ENCODE assay signal across 33 cellular contexts in genomic region chr5:4815002-4815401, GRCh38.
"Had no signal": no experiment of that assay in that cellular context is flagged by ENCODE, and none has a peak within 500 bp of the region (broad histone marks: within the 10 kb centered on the region; RNA-seq: fewer than 3 reads in every experiment).

No MANE protein-coding gene starts in this region.

- H3K4me1 ChIP-seq: adrenal gland, ascending aorta, body of pancreas, breast epithelium, colonic mucosa had no signal

- FAIRE-seq: astrocyte, bronchial epithelial cell, colon had no signal

- H3K27me3 ChIP-seq: adrenal gland, ascending aorta, body of pancreas, brain microvascular endothelial cell, breast epithelium, cardiac muscle cell, colonic mucosa had no signal

- ATAC-seq: activated naive CD4-positive, alpha-beta T cell treated with anti-CD3 and anti-CD28 coated beads, Interleukin-2, amount 50 U/mL, for 72 hours; activated naive CD8-positive, alpha-beta T cell treated with anti-CD3 and anti-CD28 coated beads, Interleukin-2, amount 50 U/mL, for 24 hours; activated T-cell treated with anti-CD3 and anti-CD28 coated beads, Interleukin-2, amount 50 U/mL, for 4 hours; activated T-cell treated with anti-CD3 and anti-CD28 coated beads, Interleukin-2, amount 50 U/mL, for 72 hours; activated T-helper 17 cell treated with anti-CD3 and anti-CD28 coated beads, Interleukin-2, amount 50 U/mL, for 72 hours; body of pancreas had no signal

- H3K27ac ChIP-seq: adrenal gland, ascending aorta, body of pancreas, brain microvascular endothelial cell, breast epithelium, cardiac muscle cell, colonic mucosa had no signal

- H3K9me3 ChIP-seq: adrenal gland, ascending aorta, body of pancreas, breast epithelium, colonic mucosa had no signal

- H3K36me3 ChIP-seq: adrenal gland, ascending aorta, brain microvascular endothelial cell, breast epithelium, cardiac muscle cell, colonic mucosa had no signal

- DNase-seq: activated effector memory CD4-positive, alpha-beta T cell treated with anti-CD3 and anti-CD28 coated beads, Interleukin-2, amount 50 U/mL, for 16 hours; activated gamma-delta T cell; activated gamma-delta T cell treated with Interleukin-2 at 50 U/mL for 16 hours; activated naive CD4-positive, alpha-beta T cell; activated naive CD4-positive, alpha-beta T cell treated with anti-CD3 and anti-CD28 coated beads for 36 hours; activated naive CD4-positive, alpha-beta T cell treated with anti-CD3 and anti-CD28 coated beads, Interleukin-2, amount 10 ng/mL, durations not matched to agents 7 days and 5 days; activated naive CD4-positive, alpha-beta T cell treated with anti-CD3 and anti-CD28 coated beads, Interleukin-2, amount 50 U/mL, for 16 hours; activated naive CD4-positive, alpha-beta T cell treated with Interleukin-2 at 50 U/mL for 16 hours; activated naive CD8-positive, alpha-beta T cell treated with anti-CD3 and anti-CD28 coated beads for 36 hours; activated naive CD8-positive, alpha-beta T cell treated with anti-CD3 and anti-CD28 coated beads, Interleukin-2, amount 10 ng/mL, durations not matched to agents 7 days and 5 days; activated naive CD8-positive, alpha-beta T cell treated with anti-CD3 and anti-CD28 coated beads, Interleukin-2, amount 50 U/mL, for 24 hours; activated T-cell treated with anti-CD3 and anti-CD28 coated beads, Interleukin-2, amount 50 U/mL, for 24 hours; activated T-cell treated with anti-CD3 and anti-CD28 coated beads, Interleukin-2, amount 50 U/mL, for 4 hours; activated T-cell treated with anti-CD3 and anti-CD28 coated beads, Interleukin-2, amount 50 U/mL, for 48 hours; activated T-cell treated with anti-CD3 and anti-CD28 coated beads, Interleukin-2, amount 50 U/mL, for 72 hours; adrenal gland; amniotic stem cell; amygdala; anterior cingulate cortex; aorta; body of pancreas; brain microvascular endothelial cell; caudate nucleus; cerebellar nuclear complex; colonic mucosa had no signal

- H3K4me3 ChIP-seq: adrenal gland, ascending aorta, body of pancreas, breast epithelium, cardiac muscle cell, colonic mucosa had no signal
